In genomic region chr2:26479971-26480750, GRCh38 we compare ENCODE assay signal across 1 cellular context.
TF ChIP-seq lines count a peak whose summit lies in the region.

No MANE protein-coding gene starts in this region.

TF ChIP-seq in HepG2, 621 proteins besides CTCF, POLR2A, EP300 and RAD21 (continued from another document and continues in another):
- TF ChIP-seq RFX3 (CRISPR knock-in tag; IDR thresholded peaks at IDR 0.05) = no peak
- no peak for TF ChIP-seq ZNF737 (CRISPR knock-in tag; IDR thresholded peaks at IDR 0.05; ENCODE audit: borderline replicate concordance)
- no peak; the same call in 1 of the 2 replicates for TF ChIP-seq DZIP1 (CRISPR knock-in tag; IDR thresholded peaks at IDR 0.05)
- TF ChIP-seq ZNF687 (CRISPR knock-in tag; IDR thresholded peaks at IDR 0.05) = peak; percentile 53
- TF ChIP-seq RFX1 (IDR thresholded peaks at IDR 0.05) = no peak
- no peak for TF ChIP-seq ZNF564 (CRISPR knock-in tag; IDR thresholded peaks at IDR 0.05)
- TF ChIP-seq FOXO4 (CRISPR knock-in tag; conservative IDR thresholded peaks at IDR 0.05) = 0 out of 2 replicates have a peak, but pooled peaks have one; percentile 23
- peak; percentile 7; the same call in 1 of the 2 replicates for TF ChIP-seq NFKB2 (CRISPR knock-in tag; IDR thresholded peaks at IDR 0.05; ENCODE audit: borderline replicate concordance)
- no peak for TF ChIP-seq ZNF335 (CRISPR knock-in tag; IDR thresholded peaks at IDR 0.05)
- no peak for TF ChIP-seq ZNF225 (CRISPR knock-in tag; IDR thresholded peaks at IDR 0.05)
- TF ChIP-seq ZBTB10 (CRISPR knock-in tag; IDR thresholded peaks at IDR 0.05; ENCODE audit: borderline replicate concordance) = 0 out of 2 replicates have a peak, but pooled peaks have one; percentile 59
- TF ChIP-seq ZNF317 (CRISPR knock-in tag; IDR thresholded peaks at IDR 0.05) = no peak
- TF ChIP-seq ZNF562 (CRISPR knock-in tag; IDR thresholded peaks at IDR 0.05; ENCODE audit: borderline replicate concordance) = no peak
- TF ChIP-seq ZNF230 (CRISPR knock-in tag; IDR thresholded peaks at IDR 0.05) = no peak
- TF ChIP-seq REXO4 (CRISPR knock-in tag; IDR thresholded peaks at IDR 0.05; ENCODE audit: borderline replicate concordance) = no peak
- no peak for TF ChIP-seq MBNL3 (CRISPR knock-in tag; conservative IDR thresholded peaks at IDR 0.05)
- no peak for TF ChIP-seq SMAD3 (CRISPR knock-in tag; IDR thresholded peaks at IDR 0.05)
- TF ChIP-seq TEAD3 (CRISPR knock-in tag; optimal IDR thresholded peaks at IDR 0.05; ENCODE audit: borderline replicate concordance) = no peak
- no peak for TF ChIP-seq ZNF136 (CRISPR knock-in tag; IDR thresholded peaks at IDR 0.05; ENCODE audit: low read depth)
- no peak for TF ChIP-seq ZHX2 (IDR thresholded peaks at IDR 0.05; ENCODE audit: low read depth)
- TF ChIP-seq ZHX2 (CRISPR knock-in tag; IDR thresholded peaks at IDR 0.05; ENCODE audit: borderline replicate concordance) = no peak
- TF ChIP-seq SALL1 (CRISPR knock-in tag; IDR thresholded peaks at IDR 0.05) = peak; percentile 9; the same call in 1 of the 2 replicates
- TF ChIP-seq NCOA1 (CRISPR knock-in tag; IDR thresholded peaks at IDR 0.05) = 0 out of 2 replicates have a peak, but pooled peaks have one; percentile 12
- TF ChIP-seq ZNF660 (CRISPR knock-in tag; IDR thresholded peaks at IDR 0.05; ENCODE audit: borderline replicate concordance, low read depth) = 0 out of 2 replicates have a peak, but pooled peaks have one; percentile 11
- TF ChIP-seq ZNF207 (IDR thresholded peaks at IDR 0.05; ENCODE audit: borderline replicate concordance) = no peak
- no peak for TF ChIP-seq ZNF121 (CRISPR knock-in tag; IDR thresholded peaks at IDR 0.05)
- TF ChIP-seq ZBTB33 (CRISPR knock-in tag; IDR thresholded peaks at IDR 0.05) = no peak
- TF ChIP-seq SNAI1 (CRISPR knock-in tag; IDR thresholded peaks at IDR 0.05; ENCODE audit: borderline replicate concordance) = no peak
- no peak for TF ChIP-seq ZNF512 (CRISPR knock-in tag; IDR thresholded peaks at IDR 0.05)
- TF ChIP-seq ZNF580 (CRISPR knock-in tag; IDR thresholded peaks at IDR 0.05; ENCODE audit: borderline replicate concordance, low read depth) = no peak
- TF ChIP-seq GLI4 (CRISPR knock-in tag; IDR thresholded peaks at IDR 0.05; ENCODE audit: borderline replicate concordance) = no peak
- no peak for TF ChIP-seq ERF (CRISPR knock-in tag; IDR thresholded peaks at IDR 0.05)
- 0 out of 2 replicates have a peak, but pooled peaks have one; percentile 59 for TF ChIP-seq MTF2 (CRISPR knock-in tag; IDR thresholded peaks at IDR 0.05; ENCODE audit: borderline replicate concordance)
- 0 out of 2 replicates have a peak, but pooled peaks have one; percentile 36 for TF ChIP-seq DNMT1 (CRISPR knock-in tag; IDR thresholded peaks at IDR 0.05)
- no peak for TF ChIP-seq AGO2 (optimal IDR thresholded peaks at IDR 0.05; ENCODE audit: low read depth, low read length)
- TF ChIP-seq PLSCR1 (CRISPR knock-in tag; IDR thresholded peaks at IDR 0.05; ENCODE audit: borderline replicate concordance) = no peak
- 0 out of 2 replicates have a peak, but pooled peaks have one; percentile 40 for TF ChIP-seq ZNF44 (CRISPR knock-in tag; IDR thresholded peaks at IDR 0.05)
- TF ChIP-seq ZEB1 (IDR thresholded peaks at IDR 0.05; ENCODE audit: insufficient replicate concordance, low read depth) = peak; percentile 55
